29 cellular contexts compared by ENCODE assay signal in genomic region chr3:186664119-186664495, GRCh38. TPM values are rescaled to one million over a fixed set of nuclear protein-coding genes. Genes with fewer than 3 reads are reported as not detected.
"Had no signal": no experiment of that assay in that cellular context is flagged by ENCODE, and none has a peak within 500 bp of the region (broad histone marks: within the 10 kb centered on the region; RNA-seq: fewer than 3 reads in every experiment).

No MANE protein-coding gene starts in this region.

- H3K4me1 ChIP-seq: breast epithelium, parathyroid adenoma, spleen, suprapubic skin, tibial artery had no signal

- H3K4me3 Mint-ChIP-seq: activated B cell treated with CpG ODN at 0.5 μM for 24 hours; activated CD8-positive, alpha-beta memory T cell treated with anti-CD3 and anti-CD28 coated beads, Interleukin-2, amount 10 ng/mL, durations not matched to agents 7 days and 5 days; activated CD8-positive, alpha-beta T cell treated with anti-CD3 and anti-CD28 coated beads, Interleukin-2, amount 10 ng/mL, durations not matched to agents 7 days and 5 days; mesothelial cell of epicardium; naive thymus-derived CD4-positive, alpha-beta T cell; neural crest cell had no signal

- H3K9me3 Mint-ChIP-seq: activated B cell treated with CpG ODN at 0.5 μM for 24 hours; activated naive CD4-positive, alpha-beta T cell treated with anti-CD3 and anti-CD28 coated beads, Interleukin-2, amount 50 U/mL, for 72 hours; activated T-helper 2 cell treated with anti-CD3 and anti-CD28 coated beads, Interferon-gamma antibody, Interleukin-2, Interleukin-4, amounts not matched to agents 10 μg/mL and 5 μg/mL and 100 μg/mL, durations not matched to agents 14 hours and 24 hours and 36 hours; mesothelial cell of epicardium; neural crest cell had no signal

- H3K27ac Mint-ChIP-seq: activated B cell treated with CpG ODN at 0.5 μM for 24 hours; activated CD8-positive, alpha-beta memory T cell treated with anti-CD3 and anti-CD28 coated beads, Interleukin-2, amount 10 ng/mL, durations not matched to agents 7 days and 5 days; activated CD8-positive, alpha-beta T cell treated with anti-CD3 and anti-CD28 coated beads, Interleukin-2, amount 10 ng/mL, durations not matched to agents 7 days and 5 days; activated T-helper 2 cell treated with anti-CD3 and anti-CD28 coated beads, Interferon-gamma antibody, Interleukin-2, Interleukin-4, amounts not matched to agents 10 μg/mL and 5 μg/mL and 100 μg/mL, durations not matched to agents 14 hours and 24 hours and 36 hours; mesothelial cell of epicardium; naive thymus-derived CD4-positive, alpha-beta T cell had no signal

- H3K4me3 ChIP-seq: breast epithelium, spleen, suprapubic skin, tibial artery had no signal

- H3K9me3 ChIP-seq: breast epithelium, spleen, suprapubic skin, tibial artery had no signal

- H3K79me2 ChIP-seq: parathyroid adenoma had no signal

- FAIRE-seq: islet of Langerhans had no signal

- H3K9ac ChIP-seq: parathyroid adenoma had no signal

- H3K36me3 ChIP-seq: breast epithelium, spleen, suprapubic skin, tibial artery had no signal

- ATAC-seq: activated CD8-positive, alpha-beta memory T cell treated with anti-CD3 and anti-CD28 coated beads, Interleukin-2, amount 10 ng/mL, durations not matched to agents 7 days and 5 days; activated CD8-positive, alpha-beta T cell treated with anti-CD3 and anti-CD28 coated beads, Interleukin-2, amount 10 ng/mL, durations not matched to agents 7 days and 5 days; activated naive CD4-positive, alpha-beta T cell treated with anti-CD3 and anti-CD28 coated beads, Interleukin-2, amount 50 U/mL, for 72 hours; esophagus mucosa; left cardiac atrium; naive thymus-derived CD4-positive, alpha-beta T cell; right cardiac atrium had no signal

- H2AFZ ChIP-seq: parathyroid adenoma had no signal

- DNase-seq: activated B cell treated with CpG ODN at 0.5 μM for 24 hours; activated CD4-positive, alpha-beta T cell treated with anti-CD3 and anti-CD28 coated beads, Interleukin-2, amount 50 U/mL, for 1 hour; activated CD8-positive, alpha-beta memory T cell treated with anti-CD3 and anti-CD28 coated beads, Interleukin-2, amount 10 ng/mL, durations not matched to agents 7 days and 5 days; activated CD8-positive, alpha-beta T cell treated with anti-CD3 and anti-CD28 coated beads, Interleukin-2, amount 10 ng/mL, durations not matched to agents 7 days and 5 days; activated T-cell treated with anti-CD3 and anti-CD28 coated beads, Interleukin-2, amount 50 U/mL, for 48 hours; central memory CD4-positive, alpha-beta T cell; foreskin fibroblast; head of caudate nucleus; hippocampal formation; left cardiac atrium; mammary epithelial cell; naive thymus-derived CD4-positive, alpha-beta T cell; occipital lobe; right cardiac atrium; spleen; stimulated activated naive CD4-positive, alpha-beta T cell; T-helper 2 cell; tibial artery had no signal

- H3K36me3 Mint-ChIP-seq: activated CD8-positive, alpha-beta memory T cell treated with anti-CD3 and anti-CD28 coated beads, Interleukin-2, amount 10 ng/mL, durations not matched to agents 7 days and 5 days; activated naive CD4-positive, alpha-beta T cell treated with anti-CD3 and anti-CD28 coated beads, Interleukin-2, amount 50 U/mL, for 72 hours; mesothelial cell of epicardium had no signal

- H3K27ac ChIP-seq: breast epithelium, parathyroid adenoma, spleen, suprapubic skin, tibial artery had no signal

- H3K4me1 Mint-ChIP-seq: activated B cell treated with CpG ODN at 0.5 μM for 24 hours had no signal

- H3K27me3 ChIP-seq: breast epithelium, suprapubic skin had no signal

RNA-seq across cellular contexts. Expression of gene HRG, which starts 1.7 kb away (rescaled TPM):
- total RNA-seq: activated B cell treated with CpG ODN at 0.5 μM for 24 hours; activated CD8-positive, alpha-beta memory T cell treated with anti-CD3 and anti-CD28 coated beads, Interleukin-2, amount 10 ng/mL, durations not matched to agents 7 days and 5 days; activated CD8-positive, alpha-beta T cell treated with anti-CD3 and anti-CD28 coated beads, Interleukin-2, amount 10 ng/mL, durations not matched to agents 7 days and 5 days; activated naive CD4-positive, alpha-beta T cell treated with anti-CD3 and anti-CD28 coated beads, Interleukin-2, amount 50 U/mL, for 72 hours; activated T-helper 2 cell treated with anti-CD3 and anti-CD28 coated beads, Interferon-gamma antibody, Interleukin-2, Interleukin-4, amounts not matched to agents 10 μg/mL and 5 μg/mL and 100 μg/mL, durations not matched to agents 14 hours and 24 hours and 36 hours; breast epithelium; mesothelial cell of epicardium; naive thymus-derived CD4-positive, alpha-beta T cell; neural crest cell; occipital lobe; pulmonary artery endothelial cell; spleen; ureter had no signal
- polyA plus RNA-seq: naive thymus-derived CD4-positive, alpha-beta T cell; right cardiac atrium; spleen had no signal

RNA-seq across cellular contexts. Expression of gene FETUB, which starts 23.9 kb away (rescaled TPM):
- total RNA-seq: activated B cell treated with CpG ODN at 0.5 μM for 24 hours; activated CD8-positive, alpha-beta memory T cell treated with anti-CD3 and anti-CD28 coated beads, Interleukin-2, amount 10 ng/mL, durations not matched to agents 7 days and 5 days; activated CD8-positive, alpha-beta T cell treated with anti-CD3 and anti-CD28 coated beads, Interleukin-2, amount 10 ng/mL, durations not matched to agents 7 days and 5 days; activated naive CD4-positive, alpha-beta T cell treated with anti-CD3 and anti-CD28 coated beads, Interleukin-2, amount 50 U/mL, for 72 hours; activated T-helper 2 cell treated with anti-CD3 and anti-CD28 coated beads, Interferon-gamma antibody, Interleukin-2, Interleukin-4, amounts not matched to agents 10 μg/mL and 5 μg/mL and 100 μg/mL, durations not matched to agents 14 hours and 24 hours and 36 hours; breast epithelium; esophagus mucosa; left cardiac atrium; mammary epithelial cell; mesothelial cell of epicardium; naive thymus-derived CD4-positive, alpha-beta T cell; neural crest cell; occipital lobe; pulmonary artery endothelial cell; right cardiac atrium; spleen; ureter had no signal
- polyA plus RNA-seq: naive thymus-derived CD4-positive, alpha-beta T cell; spleen had no signal

RNA-seq across cellular contexts. Expression of gene AHSG, which starts 51.2 kb away (rescaled TPM):
- total RNA-seq: activated B cell treated with CpG ODN at 0.5 μM for 24 hours; activated CD8-positive, alpha-beta memory T cell treated with anti-CD3 and anti-CD28 coated beads, Interleukin-2, amount 10 ng/mL, durations not matched to agents 7 days and 5 days; activated CD8-positive, alpha-beta T cell treated with anti-CD3 and anti-CD28 coated beads, Interleukin-2, amount 10 ng/mL, durations not matched to agents 7 days and 5 days; activated T-helper 2 cell treated with anti-CD3 and anti-CD28 coated beads, Interferon-gamma antibody, Interleukin-2, Interleukin-4, amounts not matched to agents 10 μg/mL and 5 μg/mL and 100 μg/mL, durations not matched to agents 14 hours and 24 hours and 36 hours; breast epithelium; esophagus mucosa; mesothelial cell of epicardium; naive thymus-derived CD4-positive, alpha-beta T cell; pulmonary artery endothelial cell; ureter had no signal
- polyA plus RNA-seq: naive thymus-derived CD4-positive, alpha-beta T cell; spleen had no signal

RNA-seq across cellular contexts. Expression of gene KNG1, which starts 53.1 kb away (rescaled TPM):
- total RNA-seq: activated B cell treated with CpG ODN at 0.5 μM for 24 hours; activated CD8-positive, alpha-beta memory T cell treated with anti-CD3 and anti-CD28 coated beads, Interleukin-2, amount 10 ng/mL, durations not matched to agents 7 days and 5 days; activated CD8-positive, alpha-beta T cell treated with anti-CD3 and anti-CD28 coated beads, Interleukin-2, amount 10 ng/mL, durations not matched to agents 7 days and 5 days; activated naive CD4-positive, alpha-beta T cell treated with anti-CD3 and anti-CD28 coated beads, Interleukin-2, amount 50 U/mL, for 72 hours; activated T-helper 2 cell treated with anti-CD3 and anti-CD28 coated beads, Interferon-gamma antibody, Interleukin-2, Interleukin-4, amounts not matched to agents 10 μg/mL and 5 μg/mL and 100 μg/mL, durations not matched to agents 14 hours and 24 hours and 36 hours; esophagus mucosa; mammary epithelial cell; mesothelial cell of epicardium; naive thymus-derived CD4-positive, alpha-beta T cell; neural crest cell; occipital lobe; pulmonary artery endothelial cell; ureter had no signal
- polyA plus RNA-seq: mammary epithelial cell; naive thymus-derived CD4-positive, alpha-beta T cell; spleen had no signal
